Comparison of ENCODE assay signal across 19 cellular contexts in genomic region chr9:88587885-88588628, GRCh38. TPM values are rescaled to one million over a fixed set of nuclear protein-coding genes. Genes with fewer than 3 reads are reported as not detected.
"Had no signal": no experiment of that assay in that cellular context is flagged by ENCODE, and none has a peak within 500 bp of the region (broad histone marks: within the 10 kb centered on the region; RNA-seq: fewer than 3 reads in every experiment).

No MANE protein-coding gene starts in this region.

- H3K9me3 ChIP-seq: lower lobe of right lung, tibial artery had no signal

- H3K27ac ChIP-seq: hepatocyte, lower lobe of right lung had no signal

- H3K79me2 ChIP-seq: hepatocyte had no signal

- H2AFZ ChIP-seq: hepatocyte had no signal

- H3K4me3 ChIP-seq: hepatocyte, lower lobe of right lung, tibial artery had no signal

- H3K27me3 ChIP-seq: hepatocyte, tibial artery had no signal

- DNase-seq: activated CD4-positive, alpha-beta T cell treated with anti-CD3 and anti-CD28 coated beads, Interleukin-2, amount 10 ng/mL, durations not matched to agents 24 days and 14 days; activated CD4-positive, CD25-positive, alpha-beta regulatory T cell; activated CD8-positive, alpha-beta T cell treated with anti-CD3 and anti-CD28 coated beads, Interleukin-2, amount 10 ng/mL, durations not matched to agents 7 days and 5 days; activated naive CD4-positive, alpha-beta T cell treated with anti-CD3 and anti-CD28 coated beads, Interleukin-2, amount 10 ng/mL, durations not matched to agents 7 days and 5 days; activated naive CD8-positive, alpha-beta T cell treated with anti-CD3 and anti-CD28 coated beads, Interleukin-2, amount 50 U/mL, for 24 hours; activated T-cell treated with anti-CD3 and anti-CD28 coated beads, Interleukin-2, amount 50 U/mL, for 24 hours; anterior cingulate cortex; cortex of kidney; lower lobe of right lung; nucleus accumbens; retina; stimulated activated naive CD8-positive, alpha-beta T cell treated with anti-CD3 and anti-CD28 coated beads, Interleukin-15, Interleukin-2, amounts not matched to agents 100 U/mL and 50 U/mL, for 24 hours; substantia nigra; tibial artery had no signal

- H3K36me3 ChIP-seq: lower lobe of right lung, tibial artery had no signal

- H3K4me2 ChIP-seq: hepatocyte had no signal

RNA-seq across cellular contexts. Expression of gene NXNL2, which starts 53.1 kb away (rescaled TPM):
- total RNA-seq: activated CD4-positive, alpha-beta T cell treated with anti-CD3 and anti-CD28 coated beads, Interleukin-2, amount 10 ng/mL, durations not matched to agents 24 days and 14 days; activated CD8-positive, alpha-beta T cell treated with anti-CD3 and anti-CD28 coated beads, Interleukin-2, amount 10 ng/mL, durations not matched to agents 7 days and 5 days; activated T-helper 2 cell treated with anti-CD3 and anti-CD28 coated beads, Interferon-gamma antibody, Interleukin-2, Interleukin-4, amounts not matched to agents 10 μg/mL and 5 μg/mL and 100 μg/mL, durations not matched to agents 14 hours and 24 hours and 36 hours; glomerular endothelial cell; left colon; natural killer cell treated with Interleukin-12 subunit alpha and Interleukin-12 subunit beta and Interleukin-15 and Interleukin-18, amount 100 ng/mL, for 72 hours had no signal
